In genomic region chr9:7560669-7561305, GRCh38 we compare ENCODE assay signal across 22 cellular contexts.
DNase-seq lines count a peak whose midpoint lies in the region; ATAC-seq, FAIRE-seq and TF ChIP-seq lines count a peak whose summit lies in the region.
"Had no signal": no experiment of that assay in that cellular context is flagged by ENCODE, and none has a peak within 500 bp of the region (broad histone marks: within the 10 kb centered on the region; RNA-seq: fewer than 3 reads in every experiment).

No MANE protein-coding gene starts in this region.

- no peaks in the 10 kb centered on the region for H3K36me3 ChIP-seq in GM23338 (ENCODE audit: insufficient read depth)
- no peaks in the 10 kb centered on the region for H3K36me3 ChIP-seq in pancreas
- H3K36me3 ChIP-seq: tibial nerve had no signal

- ATAC-seq in GM23338 = peak; percentile 32; the same call in 1 of the 3 replicates
- ATAC-seq in left ventricle myocardium superior = peak; percentile 77
- ATAC-seq in pancreas = peak in 3 of 4 donors; percentile 59 to 86 (median 68)
- no peak for ATAC-seq in HG03135 (IDR thresholded peaks at IDR 0.05; ENCODE audit: unreplicated experiment)
- ATAC-seq in stimulated activated memory B cell treated with anti-CD40 and anti-IgM and Interleukin-4, amounts not matched to agents 10 μg/mL and 1 μg/mL and 100 μg/mL, for 72 hours = no peak
- ATAC-seq: left colon had no signal

- H3K27ac ChIP-seq in GM23338 (ENCODE audit: low read depth) (no peak overlapping the region), pancreas (peak overlapping the region in 3 of 4 donors; percentile 10 to 19 (median 13))
- H3K27ac ChIP-seq: tibial nerve had no signal

- H3K4me3 ChIP-seq in GM23338 (no peak overlapping the region), pancreas (no peak overlapping the region)
- H3K4me3 ChIP-seq: tibial nerve had no signal

- H2AFZ ChIP-seq in GM23338 = peak overlapping the region; percentile 74

- in situ Hi-C loops in SK-MEL-5 (cut with HindIII; ENCODE audit: low pct_unique_long_range_greater_than_20kb, low sequenced_read_pairs) = no loop called here

- no peaks in the 10 kb centered on the region for H3K27me3 Mint-ChIP-seq in GM23338 (ENCODE audit: insufficient read depth, low read depth, poor library complexity)
- H3K27me3 Mint-ChIP-seq in stimulated activated memory B cell treated with anti-CD40 and anti-IgM and Interleukin-4, amounts not matched to agents 10 μg/mL and 1 μg/mL and 100 μg/mL, for 72 hours = peaks cover 10% of the 10 kb centered on the region

- H3K4me1 Mint-ChIP-seq in GM23338 = peaks cover 14% of the 10 kb centered on the region; the same call in 2 of the 3 replicates
- no peaks in the 10 kb centered on the region for H3K4me1 Mint-ChIP-seq in stimulated activated memory B cell treated with anti-CD40 and anti-IgM and Interleukin-4, amounts not matched to agents 10 μg/mL and 1 μg/mL and 100 μg/mL, for 72 hours
- H3K4me1 Mint-ChIP-seq: activated CD4-positive, alpha-beta T cell treated with anti-CD3 and anti-CD28 coated beads, Interleukin-2, amount 10 ng/mL, durations not matched to agents 24 days and 14 days; CD14-positive monocyte had no signal

- H3K79me2 ChIP-seq in GM23338 (replicated peaks; ENCODE audit: insufficient read depth) = no peaks in the 10 kb centered on the region

- peak; percentile 11 for DNase-seq in GM23338 (ENCODE audit: low spot score)
- DNase-seq in SK-MEL-5 (ENCODE audit: low read depth, low spot score) = peak; percentile 83
- no peak for DNase-seq in left ventricle myocardium superior
- DNase-seq in pancreas = peak in 2 of 6 donors; percentile 13 to 14
- DNase-seq in EL = no peak
- no peak for DNase-seq in frontal cortex (ENCODE audit: low spot score in 2 of 2)
- DNase-seq: activated CD4-positive, alpha-beta T cell treated with anti-CD3 and anti-CD28 coated beads, Interleukin-2, amount 10 ng/mL, durations not matched to agents 24 days and 14 days; dermis blood vessel endothelial cell; DMS 273 treated with DMSO at 0.1 percent for 48 hours; IMR-90; left colon; NCI-H1417 treated with DMSO at 0.1 percent for 48 hours; NCI-H774; right cardiac atrium; SIG-M5; T-helper 1 cell had no signal

- H3F3A ChIP-seq in GM23338 (replicated peaks; ENCODE audit: low read depth) = no peaks in the 10 kb centered on the region

- no peaks in the 10 kb centered on the region for H3K9me2 ChIP-seq in GM23338 (ENCODE audit: insufficient read depth)

- no peaks in the 10 kb centered on the region for H4K20me1 ChIP-seq in GM23338 (replicated peaks; ENCODE audit: insufficient read depth)

- intact Hi-C loops in left ventricle myocardium superior (cut with micrococcal nuclease) = no loop called here
- intact Hi-C loops in pancreas (cut with DNase I) = loop anchor here in 1 of 3 donors (10.0 kb wide), 1 partner anchor 1334 kb away; no protein-coding TSS in a partner anchor

- TF ChIP-seq CTCF in GM23338 (conservative IDR thresholded peaks at IDR 0.05; ENCODE audit: low read depth in 2 of 2) (no peak), pancreas (IDR thresholded peaks at IDR 0.05) (no peak)

- H3K4me1 ChIP-seq in GM23338 (ENCODE audit: insufficient read depth) = no peaks in the 10 kb centered on the region
- peaks cover 0 to 8% (median 0%) of the 10 kb centered on the region in 3 donors for H3K4me1 ChIP-seq in pancreas

- WGBS in pancreas, 2 donors = 28 to 34% methylated on average over 5 of the region's 5 CpGs

- no peaks in the 10 kb centered on the region for H3K9me3 ChIP-seq in pancreas
- H3K9me3 ChIP-seq: tibial nerve had no signal

- H3K36me3 Mint-ChIP-seq in GM23338 (ENCODE audit: low read depth) = no peaks in the 10 kb centered on the region
- no peaks in the 10 kb centered on the region for H3K36me3 Mint-ChIP-seq in stimulated activated memory B cell treated with anti-CD40 and anti-IgM and Interleukin-4, amounts not matched to agents 10 μg/mL and 1 μg/mL and 100 μg/mL, for 72 hours
- H3K36me3 Mint-ChIP-seq: CD14-positive monocyte had no signal

- no peak for FAIRE-seq in pancreas (lab: Jason Lieb, UNC)
- no peak for FAIRE-seq in frontal cortex (lab: Jason Lieb, UNC)
- FAIRE-seq: bronchial epithelial cell, G401.6 had no signal

- no peak overlapping the region for H3K27ac Mint-ChIP-seq in GM23338
- H3K27ac Mint-ChIP-seq in stimulated activated memory B cell treated with anti-CD40 and anti-IgM and Interleukin-4, amounts not matched to agents 10 μg/mL and 1 μg/mL and 100 μg/mL, for 72 hours = no peak overlapping the region
- H3K27ac Mint-ChIP-seq: activated CD4-positive, alpha-beta T cell treated with anti-CD3 and anti-CD28 coated beads, Interleukin-2, amount 10 ng/mL, durations not matched to agents 24 days and 14 days; CD14-positive monocyte had no signal

- H3K4me2 ChIP-seq in GM23338 = 0 out of 2 replicates have a peak overlapping the region, but pooled peaks have one; percentile 20

- H3K4me3 Mint-ChIP-seq in GM23338 = no peak overlapping the region
- H3K4me3 Mint-ChIP-seq in stimulated activated memory B cell treated with anti-CD40 and anti-IgM and Interleukin-4, amounts not matched to agents 10 μg/mL and 1 μg/mL and 100 μg/mL, for 72 hours = no peak overlapping the region
- H3K4me3 Mint-ChIP-seq: activated CD4-positive, alpha-beta T cell treated with anti-CD3 and anti-CD28 coated beads, Interleukin-2, amount 10 ng/mL, durations not matched to agents 24 days and 14 days; CD14-positive monocyte had no signal

- H3K27me3 ChIP-seq in GM23338 (ENCODE audit: insufficient read depth) = no peaks in the 10 kb centered on the region
- H3K27me3 ChIP-seq in pancreas = no peaks in the 10 kb centered on the region
- H3K27me3 ChIP-seq: tibial nerve had no signal

- H3K9me3 Mint-ChIP-seq in GM23338 = no peaks in the 10 kb centered on the region
- no peaks in the 10 kb centered on the region for H3K9me3 Mint-ChIP-seq in stimulated activated memory B cell treated with anti-CD40 and anti-IgM and Interleukin-4, amounts not matched to agents 10 μg/mL and 1 μg/mL and 100 μg/mL, for 72 hours
- H3K9me3 Mint-ChIP-seq: activated CD4-positive, alpha-beta T cell treated with anti-CD3 and anti-CD28 coated beads, Interleukin-2, amount 10 ng/mL, durations not matched to agents 24 days and 14 days had no signal

TF ChIP-seq in GM23338, 12 proteins besides CTCF, POLR2A, EP300 and RAD21:
- TF ChIP-seq ZNF114 (CRISPR knock-in tag; IDR thresholded peaks at IDR 0.05) = no peak
- TF ChIP-seq, protein P1, sequence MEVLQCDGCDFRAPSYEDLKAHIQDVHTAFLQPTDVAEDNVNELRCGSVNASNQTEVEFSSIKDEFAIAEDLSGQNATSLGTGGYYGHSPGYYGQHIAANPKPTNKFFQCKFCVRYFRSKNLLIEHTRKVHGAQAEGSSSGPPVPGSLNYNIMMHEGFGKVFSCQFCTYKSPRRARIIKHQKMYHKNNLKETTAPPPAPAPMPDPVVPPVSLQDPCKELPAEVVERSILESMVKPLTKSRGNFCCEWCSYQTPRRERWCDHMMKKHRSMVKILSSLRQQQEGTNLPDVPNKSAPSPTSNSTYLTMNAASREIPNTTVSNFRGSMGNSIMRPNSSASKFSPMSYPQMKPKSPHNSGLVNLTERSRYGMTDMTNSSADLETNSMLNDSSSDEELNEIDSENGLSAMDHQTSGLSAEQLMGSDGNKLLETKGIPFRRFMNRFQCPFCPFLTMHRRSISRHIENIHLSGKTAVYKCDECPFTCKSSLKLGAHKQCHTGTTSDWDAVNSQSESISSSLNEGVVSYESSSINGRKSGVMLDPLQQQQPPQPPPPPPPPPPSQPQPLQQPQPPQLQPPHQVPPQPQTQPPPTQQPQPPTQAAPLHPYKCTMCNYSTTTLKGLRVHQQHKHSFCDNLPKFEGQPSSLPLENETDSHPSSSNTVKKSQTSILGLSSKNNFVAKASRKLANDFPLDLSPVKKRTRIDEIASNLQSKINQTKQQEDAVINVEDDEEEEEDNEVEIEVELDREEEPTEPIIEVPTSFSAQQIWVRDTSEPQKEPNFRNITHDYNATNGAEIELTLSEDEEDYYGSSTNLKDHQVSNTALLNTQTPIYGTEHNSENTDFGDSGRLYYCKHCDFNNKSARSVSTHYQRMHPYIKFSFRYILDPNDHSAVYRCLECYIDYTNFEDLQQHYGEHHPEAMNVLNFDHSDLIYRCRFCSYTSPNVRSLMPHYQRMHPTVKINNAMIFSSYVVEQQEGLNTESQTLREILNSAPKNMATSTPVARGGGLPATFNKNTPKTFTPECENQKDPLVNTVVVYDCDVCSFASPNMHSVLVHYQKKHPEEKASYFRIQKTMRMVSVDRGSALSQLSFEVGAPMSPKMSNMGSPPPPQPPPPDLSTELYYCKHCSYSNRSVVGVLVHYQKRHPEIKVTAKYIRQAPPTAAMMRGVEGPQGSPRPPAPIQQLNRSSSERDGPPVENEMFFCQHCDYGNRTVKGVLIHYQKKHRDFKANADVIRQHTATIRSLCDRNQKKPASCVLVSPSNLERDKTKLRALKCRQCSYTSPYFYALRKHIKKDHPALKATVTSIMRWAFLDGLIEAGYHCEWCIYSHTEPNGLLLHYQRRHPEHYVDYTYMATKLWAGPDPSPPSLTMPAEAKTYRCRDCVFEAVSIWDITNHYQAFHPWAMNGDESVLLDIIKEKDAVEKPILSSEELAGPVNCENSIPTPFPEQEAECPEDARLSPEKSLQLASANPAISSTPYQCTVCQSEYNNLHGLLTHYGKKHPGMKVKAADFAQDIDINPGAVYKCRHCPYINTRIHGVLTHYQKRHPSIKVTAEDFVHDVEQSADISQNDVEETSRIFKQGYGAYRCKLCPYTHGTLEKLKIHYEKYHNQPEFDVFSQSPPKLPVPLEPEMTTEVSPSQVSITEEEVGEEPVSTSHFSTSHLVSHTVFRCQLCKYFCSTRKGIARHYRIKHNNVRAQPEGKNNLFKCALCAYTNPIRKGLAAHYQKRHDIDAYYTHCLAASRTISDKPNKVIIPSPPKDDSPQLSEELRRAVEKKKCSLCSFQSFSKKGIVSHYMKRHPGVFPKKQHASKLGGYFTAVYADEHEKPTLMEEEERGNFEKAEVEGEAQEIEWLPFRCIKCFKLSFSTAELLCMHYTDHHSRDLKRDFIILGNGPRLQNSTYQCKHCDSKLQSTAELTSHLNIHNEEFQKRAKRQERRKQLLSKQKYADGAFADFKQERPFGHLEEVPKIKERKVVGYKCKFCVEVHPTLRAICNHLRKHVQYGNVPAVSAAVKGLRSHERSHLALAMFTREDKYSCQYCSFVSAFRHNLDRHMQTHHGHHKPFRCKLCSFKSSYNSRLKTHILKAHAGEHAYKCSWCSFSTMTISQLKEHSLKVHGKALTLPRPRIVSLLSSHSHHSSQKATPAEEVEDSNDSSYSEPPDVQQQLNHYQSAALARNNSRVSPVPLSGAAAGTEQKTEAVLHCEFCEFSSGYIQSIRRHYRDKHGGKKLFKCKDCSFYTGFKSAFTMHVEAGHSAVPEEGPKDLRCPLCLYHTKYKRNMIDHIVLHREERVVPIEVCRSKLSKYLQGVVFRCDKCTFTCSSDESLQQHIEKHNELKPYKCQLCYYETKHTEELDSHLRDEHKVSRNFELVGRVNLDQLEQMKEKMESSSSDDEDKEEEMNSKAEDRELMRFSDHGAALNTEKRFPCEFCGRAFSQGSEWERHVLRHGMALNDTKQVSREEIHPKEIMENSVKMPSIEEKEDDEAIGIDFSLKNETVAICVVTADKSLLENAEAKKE (CRISPR knock-in tag; IDR thresholded peaks at IDR 0.05) = no peak
- no peak for TF ChIP-seq POLR2AphosphoS5 (IDR thresholded peaks at IDR 0.05; ENCODE audit: low read depth)
- TF ChIP-seq CREB1 (CRISPR knock-in tag; IDR thresholded peaks at IDR 0.05; ENCODE audit: low read depth) = no peak
- no peak for TF ChIP-seq EZH2 (IDR thresholded peaks at IDR 0.05; ENCODE audit: low read depth, unreplicated experiment)

Comparison
In these comparisons a context has a peak if more than half of its experiments do, and no peak if none do; other contexts are left out.
1. ATAC-seq: peak in GM23338 (single experiment), left ventricle myocardium superior (single experiment) and pancreas (3 of 4); none in HG03135 (single experiment) and stimulated activated memory B cell treated with anti-CD40 and anti-IgM and Interleukin-4, amounts not matched to agents 10 μg/mL and 1 μg/mL and 100 μg/mL, for 72 hours (single experiment).
2. DNase-seq: peak in GM23338 (single experiment) and SK-MEL-5 (single experiment); none in left ventricle myocardium superior (single experiment), EL (single experiment) and frontal cortex (0 of 2).